8 cellular contexts compared by ENCODE assay signal in the genomic region with DNA sequence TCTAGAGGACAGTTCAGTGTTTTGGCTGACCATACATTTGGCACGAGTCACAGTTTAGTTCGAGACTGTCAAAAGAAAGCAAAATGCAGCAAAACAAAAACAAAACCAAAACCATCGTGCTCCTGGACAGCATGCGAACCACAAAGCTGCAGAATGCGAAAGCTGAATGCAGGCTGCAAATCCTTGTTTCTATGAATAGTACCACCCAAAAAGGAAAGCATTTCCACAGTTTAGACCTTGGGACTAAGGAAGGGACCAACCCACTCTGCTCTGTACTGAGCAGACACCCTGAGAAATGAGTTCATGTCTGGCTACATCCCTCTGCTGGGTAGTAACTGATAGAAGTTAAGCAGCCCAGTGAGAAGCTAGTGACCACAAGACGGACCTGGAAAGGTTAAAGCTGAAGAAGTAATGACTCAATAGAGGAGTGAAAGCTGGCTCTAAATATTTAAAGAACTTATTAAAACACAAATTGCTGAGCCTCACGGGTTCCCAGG.
DNase-seq lines count a peak whose midpoint lies in the region; ATAC-seq and TF ChIP-seq lines count a peak whose summit lies in the region.
"Had no signal": no experiment of that assay in that cellular context is flagged by ENCODE, and none has a peak within 500 bp of the region (broad histone marks: within the 10 kb centered on the region; RNA-seq: fewer than 3 reads in every experiment).

No MANE protein-coding gene starts in this region.

- peaks cover 20% of the 10 kb centered on the region for H3K36me3 Mint-ChIP-seq in stimulated activated naive CD8-positive, alpha-beta T cell treated with anti-CD3 and anti-CD28 coated beads, Interleukin-15, Interleukin-2, amounts not matched to agents 100 ng/mL and 50 ng/mL, for 24 hours (ENCODE audit: low read depth)

- H3K27me3 ChIP-seq in brain microvascular endothelial cell (replicated peaks) = no peaks in the 10 kb centered on the region

- peaks cover 4% of the 10 kb centered on the region for H3K27me3 Mint-ChIP-seq in stimulated activated naive CD8-positive, alpha-beta T cell treated with anti-CD3 and anti-CD28 coated beads, Interleukin-15, Interleukin-2, amounts not matched to agents 100 ng/mL and 50 ng/mL, for 24 hours

- H3K27ac ChIP-seq in brain microvascular endothelial cell = no peak overlapping the region

- in situ Hi-C loops in brain microvascular endothelial cell (cut with HindIII; ENCODE audit: low pct_ligation_motif_present, low sequenced_read_pairs) = no loop called here

- H3K4me3 Mint-ChIP-seq in stimulated activated naive CD8-positive, alpha-beta T cell treated with anti-CD3 and anti-CD28 coated beads, Interleukin-15, Interleukin-2, amounts not matched to agents 100 ng/mL and 50 ng/mL, for 24 hours = peak overlapping the region; percentile 36

- H3K36me3 ChIP-seq in brain microvascular endothelial cell (replicated peaks) = no peaks in the 10 kb centered on the region

- H3K9me3 Mint-ChIP-seq in stimulated activated naive CD8-positive, alpha-beta T cell treated with anti-CD3 and anti-CD28 coated beads, Interleukin-15, Interleukin-2, amounts not matched to agents 100 ng/mL and 50 ng/mL, for 24 hours = no peaks in the 10 kb centered on the region

- no peak for TF ChIP-seq CTCF in brain microvascular endothelial cell (IDR thresholded peaks at IDR 0.05; ENCODE audit: low read depth, low read length, missing control alignments)

- peak overlapping the region; percentile 28 for H3K27ac Mint-ChIP-seq in stimulated activated naive CD8-positive, alpha-beta T cell treated with anti-CD3 and anti-CD28 coated beads, Interleukin-15, Interleukin-2, amounts not matched to agents 100 ng/mL and 50 ng/mL, for 24 hours

- DNase-seq in brain microvascular endothelial cell (peak; percentile 43), NCI-H82 treated with DMSO at 0.1 percent for 48 hours (lab: John Stamatoyannopoulos, UW; ENCODE audit: unreplicated experiment) (no peak), HuH-7.5 (ENCODE audit: low spot score) (no peak), NCI-H526 treated with DMSO at 0.1 percent for 48 hours (lab: John Stamatoyannopoulos, UW) (no peak)
- DNase-seq: activated effector memory CD4-positive, alpha-beta T cell treated with Interleukin-2 at 50 U/mL for 16 hours had no signal

- H3K4me3 ChIP-seq in brain microvascular endothelial cell (ENCODE audit: low read depth, low read length) = no peak overlapping the region

- ATAC-seq in GM19025 (IDR thresholded peaks at IDR 0.05; ENCODE audit: low read depth, unreplicated experiment) (peak; percentile 53), HG03060 (IDR thresholded peaks at IDR 0.05; ENCODE audit: low read depth, unreplicated experiment) (peak; percentile 43)

- peaks cover 77% of the 10 kb centered on the region for H3K4me1 Mint-ChIP-seq in stimulated activated naive CD8-positive, alpha-beta T cell treated with anti-CD3 and anti-CD28 coated beads, Interleukin-15, Interleukin-2, amounts not matched to agents 100 ng/mL and 50 ng/mL, for 24 hours (ENCODE audit: low read depth)
